ENCODE assay signal across 1 cellular context in genomic region chr1:183883629-183884028, GRCh38.
TF ChIP-seq lines count a peak whose summit lies in the region.

No MANE protein-coding gene starts in this region.

TF ChIP-seq in K562, 482 proteins besides CTCF, POLR2A, EP300 and RAD21 (continued from another document):
- TF ChIP-seq, protein P1, sequence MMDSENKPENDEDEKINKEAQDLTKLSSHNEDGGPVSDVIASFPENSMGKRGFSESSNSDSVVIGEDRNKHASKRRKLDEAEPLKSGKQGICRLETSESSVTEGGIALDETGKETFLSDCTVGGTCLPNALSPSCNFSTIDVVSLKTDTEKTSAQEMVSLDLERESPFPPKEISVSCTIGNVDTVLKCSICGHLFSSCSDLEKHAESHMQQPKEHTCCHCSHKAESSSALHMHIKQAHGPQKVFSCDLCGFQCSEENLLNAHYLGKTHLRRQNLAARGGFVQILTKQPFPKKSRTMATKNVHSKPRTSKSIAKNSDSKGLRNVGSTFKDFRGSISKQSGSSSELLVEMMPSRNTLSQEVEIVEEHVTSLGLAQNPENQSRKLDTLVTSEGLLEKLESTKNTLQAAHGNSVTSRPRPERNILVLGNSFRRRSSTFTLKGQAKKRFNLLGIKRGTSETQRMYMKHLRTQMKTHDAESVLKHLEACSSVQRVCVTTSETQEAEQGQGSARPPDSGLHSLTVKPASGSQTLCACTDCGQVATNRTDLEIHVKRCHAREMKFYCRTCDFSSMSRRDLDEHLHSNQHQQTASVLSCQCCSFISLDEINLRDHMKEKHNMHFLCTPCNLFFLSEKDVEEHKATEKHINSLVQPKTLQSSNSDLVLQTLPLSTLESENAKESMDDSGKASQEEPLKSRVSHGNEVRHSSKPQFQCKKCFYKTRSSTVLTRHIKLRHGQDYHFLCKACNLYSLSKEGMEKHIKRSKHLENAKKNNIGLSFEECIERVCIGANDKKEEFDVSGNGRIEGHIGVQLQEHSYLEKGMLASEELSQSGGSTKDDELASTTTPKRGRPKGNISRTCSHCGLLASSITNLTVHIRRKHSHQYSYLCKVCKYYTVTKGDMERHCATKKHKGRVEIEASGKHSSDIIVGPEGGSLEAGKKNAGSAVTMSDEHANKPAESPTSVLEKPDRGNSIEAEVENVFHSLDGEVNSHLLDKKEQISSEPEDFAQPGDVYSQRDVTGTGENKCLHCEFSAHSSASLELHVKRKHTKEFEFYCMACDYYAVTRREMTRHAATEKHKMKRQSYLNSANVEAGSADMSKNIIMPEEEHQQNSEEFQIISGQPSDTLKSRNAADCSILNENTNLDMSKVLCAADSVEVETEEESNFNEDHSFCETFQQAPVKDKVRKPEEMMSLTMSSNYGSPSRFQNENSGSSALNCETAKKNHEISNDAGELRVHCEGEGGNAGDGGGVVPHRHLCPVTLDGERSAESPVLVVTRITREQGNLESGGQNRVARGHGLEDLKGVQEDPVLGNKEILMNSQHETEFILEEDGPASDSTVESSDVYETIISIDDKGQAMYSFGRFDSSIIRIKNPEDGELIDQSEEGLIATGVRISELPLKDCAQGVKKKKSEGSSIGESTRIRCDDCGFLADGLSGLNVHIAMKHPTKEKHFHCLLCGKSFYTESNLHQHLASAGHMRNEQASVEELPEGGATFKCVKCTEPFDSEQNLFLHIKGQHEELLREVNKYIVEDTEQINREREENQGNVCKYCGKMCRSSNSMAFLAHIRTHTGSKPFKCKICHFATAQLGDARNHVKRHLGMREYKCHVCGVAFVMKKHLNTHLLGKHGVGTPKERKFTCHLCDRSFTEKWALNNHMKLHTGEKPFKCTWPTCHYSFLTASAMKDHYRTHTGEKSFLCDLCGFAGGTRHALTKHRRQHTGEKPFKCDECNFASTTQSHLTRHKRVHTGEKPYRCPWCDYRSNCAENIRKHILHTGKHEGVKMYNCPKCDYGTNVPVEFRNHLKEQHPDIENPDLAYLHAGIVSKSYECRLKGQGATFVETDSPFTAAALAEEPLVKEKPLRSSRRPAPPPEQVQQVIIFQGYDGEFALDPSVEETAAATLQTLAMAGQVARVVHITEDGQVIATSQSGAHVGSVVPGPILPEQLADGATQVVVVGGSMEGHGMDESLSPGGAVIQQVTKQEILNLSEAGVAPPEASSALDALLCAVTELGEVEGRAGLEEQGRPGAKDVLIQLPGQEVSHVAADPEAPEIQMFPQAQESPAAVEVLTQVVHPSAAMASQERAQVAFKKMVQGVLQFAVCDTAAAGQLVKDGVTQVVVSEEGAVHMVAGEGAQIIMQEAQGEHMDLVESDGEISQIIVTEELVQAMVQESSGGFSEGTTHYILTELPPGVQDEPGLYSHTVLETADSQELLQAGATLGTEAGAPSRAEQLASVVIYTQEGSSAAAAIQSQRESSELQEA (IDR thresholded peaks at IDR 0.05; ENCODE audit: low read depth), result no peak
- TF ChIP-seq BHLHE40 (IDR thresholded peaks at IDR 0.05; ENCODE audit: low read length) (0 out of 2 replicates have a peak, but pooled peaks have one; percentile 39), ZNF134 (CRISPR knock-in tag; conservative IDR thresholded peaks at IDR 0.05) (no peak), ZNF174 (CRISPR knock-in tag; IDR thresholded peaks at IDR 0.05) (no peak), FOXK2 (conservative IDR thresholded peaks at IDR 0.05 in 1 of 2, IDR thresholded peaks at IDR 0.05 in 1 of 2; ENCODE audit: low read depth in 2 of 2) (no peak), NFIC (IDR thresholded peaks at IDR 0.05) (no peak)
- TF ChIP-seq, protein P2, sequence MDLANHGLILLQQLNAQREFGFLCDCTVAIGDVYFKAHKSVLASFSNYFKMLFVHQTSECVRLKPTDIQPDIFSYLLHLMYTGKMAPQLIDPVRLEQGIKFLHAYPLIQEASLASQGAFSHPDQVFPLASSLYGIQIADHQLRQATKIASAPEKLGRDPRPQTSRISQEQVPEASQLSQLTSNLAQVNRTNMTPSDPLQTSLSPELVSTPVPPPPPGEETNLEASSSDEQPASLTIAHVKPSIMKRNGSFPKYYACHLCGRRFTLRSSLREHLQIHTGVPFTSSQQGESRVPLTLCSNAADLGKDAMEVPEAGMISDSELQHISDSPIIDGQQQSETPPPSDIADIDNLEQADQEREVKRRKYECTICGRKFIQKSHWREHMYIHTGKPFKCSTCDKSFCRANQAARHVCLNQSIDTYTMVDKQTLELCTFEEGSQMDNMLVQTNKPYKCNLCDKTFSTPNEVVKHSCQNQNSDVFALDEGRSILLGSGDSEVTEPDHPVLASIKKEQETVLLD (IDR thresholded peaks at IDR 0.05), result no peak
TF ChIP-seq in K562: peak in this region for 2.
